In genomic region chr19:796692-797527, GRCh38 we compare ENCODE assay signal across 8 cellular contexts. TPM values are rescaled to one million over a fixed set of nuclear protein-coding genes. Genes with fewer than 3 reads are reported as not detected.
DNase-seq lines count a peak whose midpoint lies in the region; ATAC-seq, FAIRE-seq and TF ChIP-seq lines count a peak whose summit lies in the region.

Gene PTBP1, plus strand, starts transcription at chr19:797452. Its CDS starts 46 bp downstream, at chr19:797498.

- H3K9me3 Mint-ChIP-seq in activated CD8-positive, alpha-beta memory T cell treated with anti-CD3 and anti-CD28 coated beads, Interleukin-2, amount 10 ng/mL, durations not matched to agents 7 days and 5 days (ENCODE audit: low read depth), result no peaks in the 10 kb centered on the region
- H3K9me3 Mint-ChIP-seq in memory B cell, result no peaks in the 10 kb centered on the region

- peak within 1 kb of the TSS; percentile 81 for H3K27ac Mint-ChIP-seq in activated CD8-positive, alpha-beta memory T cell treated with anti-CD3 and anti-CD28 coated beads, Interleukin-2, amount 10 ng/mL, durations not matched to agents 7 days and 5 days
- H3K27ac Mint-ChIP-seq in memory B cell, result peak within 1 kb of the TSS; percentile 86

- H3K4me1 ChIP-seq in NT2/D1 (ENCODE audit: insufficient read depth, insufficient read length) (peaks cover 29% of the 10 kb centered on the region), H1 (replicated peaks in 1 of 4; ENCODE audit: control insufficient read depth in 3 of 4, insufficient read depth in 4 of 4, low read length in 3 of 4) (peaks cover 0 to 32% (median 23%) of the 10 kb centered on the region in 4 experiments; a peak in 6 of 7 replicates)

- no peak for TF ChIP-seq RAD21 in H1 (IDR thresholded peaks at IDR 0.05 in 1 of 2, conservative IDR thresholded peaks at IDR 0.05 in 1 of 2; ENCODE audit: low read depth in 2 of 2, low read length in 2 of 2)

- no peaks in the 10 kb centered on the region for H3K27me3 ChIP-seq in NT2/D1 (ENCODE audit: insufficient read depth, insufficient read length)
- H3K27me3 ChIP-seq in H1 (replicated peaks in 1 of 4; ENCODE audit: control insufficient read depth in 3 of 4, extremely low read depth in 1 of 4, insufficient read depth in 3 of 4, low read length in 3 of 4), result no peaks in the 10 kb centered on the region

- H3K79me1 ChIP-seq in H1 (ENCODE audit: low read depth, low read length), result no peaks in the 10 kb centered on the region

- peak in 1 of 2 experiments; percentile 96; a peak in 2 of 3 replicates for TF ChIP-seq POLR2A in H1 (IDR thresholded peaks at IDR 0.05; ENCODE audit: control extremely low read depth in 1 of 2, low read depth in 2 of 2, low read length in 2 of 2)

- H4K5ac ChIP-seq in H1 (ENCODE audit: insufficient read length, low read depth, low read length), result peak within 1 kb of the TSS; percentile 34

- peak within 1 kb of the TSS; percentile 88 for H3K18ac ChIP-seq in H1 (ENCODE audit: extremely low read depth, low read length)

- H3K4ac ChIP-seq in H1 (replicated peaks; ENCODE audit: insufficient read length, low read depth, low read length), result peak within 1 kb of the TSS; percentile 94

- peak within 1 kb of the TSS; percentile 96 for H4K8ac ChIP-seq in H1 (ENCODE audit: extremely low read depth, insufficient read depth, low read length)

- H3K23ac ChIP-seq in H1 (ENCODE audit: insufficient read length), result no peak within 1 kb of the TSS

- POLR2A ChIA-PET in H1 (lab: Charles Lee; ENCODE audit: partially characterized antibody), result interaction anchor here (0.7 to 16.9 kb wide), 18 partner anchors 7 to 159 kb away, joined by 3 to 277 read pairs (median 6); partner anchors contain the start of genes AZU1, PLPPR3 and RNF126

- H3K23me2 ChIP-seq in H1 (ENCODE audit: low read depth, low read length), result peaks cover 10% of the 10 kb centered on the region; the same call in 1 of the 2 replicates

- peak within 1 kb of the TSS; percentile 72 for H2BK120ac ChIP-seq in H1 (replicated peaks; ENCODE audit: low read depth, low read length)

- no peak within 1 kb of the TSS for H2BK20ac ChIP-seq in H1 (ENCODE audit: low read length)

- H3K4me1 Mint-ChIP-seq in activated CD8-positive, alpha-beta memory T cell treated with anti-CD3 and anti-CD28 coated beads, Interleukin-2, amount 10 ng/mL, durations not matched to agents 7 days and 5 days, result peaks cover 24% of the 10 kb centered on the region
- H3K4me1 Mint-ChIP-seq in memory B cell, result peaks cover 20% of the 10 kb centered on the region

- peak; percentile 74 for ATAC-seq in GM21381 (IDR thresholded peaks at IDR 0.05; ENCODE audit: unreplicated experiment)
- peak; percentile 85 for ATAC-seq in activated CD8-positive, alpha-beta memory T cell treated with anti-CD3 and anti-CD28 coated beads, Interleukin-2, amount 10 ng/mL, durations not matched to agents 7 days and 5 days
- ATAC-seq in memory B cell (ENCODE audit: low read depth), result peak; percentile 82

- peak within 1 kb of the TSS; percentile 75 for H3K27ac ChIP-seq in H1 (ENCODE audit: low read depth, low read length)

- H2BK5ac ChIP-seq in H1 (ENCODE audit: low read depth, low read length), result peak within 1 kb of the TSS; percentile 71

- CTCF ChIA-PET in activated CD8-positive, alpha-beta memory T cell treated with anti-CD3 and anti-CD28 coated beads, Interleukin-2, amount 10 ng/mL, durations not matched to agents 7 days and 5 days (lab: Charles Lee), result interaction anchor here (0.6 to 1.6 kb wide), 4 partner anchors 21 to 285 kb away, joined by 3 read pairs; no protein-coding TSS in a partner anchor
- CTCF ChIA-PET in H1 (lab: Charles Lee; ENCODE audit: partially characterized antibody), result no interaction called here

- peaks cover 30 to 32% of the 10 kb centered on the region in 2 experiments for H4K20me1 ChIP-seq in H1 (replicated peaks in 1 of 2; ENCODE audit: control insufficient read depth in 1 of 2, insufficient read depth in 2 of 2, low read length in 2 of 2)

- no peak within 1 kb of the TSS for H2BK12ac ChIP-seq in H1 (ENCODE audit: low read depth, low read length)

- WGBS in H1 (ENCODE audit: extremely low coverage in 1 of 2, insufficient coverage in 1 of 2, insufficient read length in 1 of 2, insufficient replicate concordance in 2 of 2, low coverage in 1 of 2, low lambda C conversion rate in 2 of 2, missing lambda C conversion rate in 1 of 2), 2 experiments, result 8% methylated on average over 68 of the region's 83 CpGs; no CpG with 5 or more reads in 1 of the 2 experiments

- H3K9me3 ChIP-seq in NT2/D1 (ENCODE audit: insufficient read depth, low read length) (no peaks in the 10 kb centered on the region), H1 (ENCODE audit: insufficient read depth in 2 of 2, low read depth in 1 of 2, low read length in 1 of 2) (no peaks in the 10 kb centered on the region)

- H3K4me3 Mint-ChIP-seq in activated CD8-positive, alpha-beta memory T cell treated with anti-CD3 and anti-CD28 coated beads, Interleukin-2, amount 10 ng/mL, durations not matched to agents 7 days and 5 days, result peak within 1 kb of the TSS; percentile 86
- peak within 1 kb of the TSS; percentile 92 for H3K4me3 Mint-ChIP-seq in memory B cell

- H4K91ac ChIP-seq in H1 (replicated peaks; ENCODE audit: insufficient read length, low read length), result peak within 1 kb of the TSS; percentile 91

- no peak within 1 kb of the TSS for H3K14ac ChIP-seq in H1 (ENCODE audit: insufficient read length)

- H3K4me2 ChIP-seq in H1 (ENCODE audit: insufficient read depth in 1 of 2, low read depth in 2 of 2, low read length in 2 of 2), result peak within 1 kb of the TSS; percentile 62 to 93

- H3K4me3 ChIP-seq in NT2/D1 (ENCODE audit: insufficient read length, low read depth), result peak within 1 kb of the TSS; percentile 85
- peak within 1 kb of the TSS; percentile 88 to 100 (median 96) for H3K4me3 ChIP-seq in H1 (ENCODE audit: extremely low read depth in 1 of 4, insufficient read depth in 2 of 4, low read depth in 3 of 4, low read length in 4 of 4)

- H3K36me3 Mint-ChIP-seq in activated CD8-positive, alpha-beta memory T cell treated with anti-CD3 and anti-CD28 coated beads, Interleukin-2, amount 10 ng/mL, durations not matched to agents 7 days and 5 days, result peaks cover 26% of the 10 kb centered on the region
- H3K36me3 Mint-ChIP-seq in memory B cell, result peaks cover 8% of the 10 kb centered on the region

- H3K36me3 ChIP-seq in NT2/D1 (ENCODE audit: insufficient read depth, insufficient read length, low read length) (peaks cover 38% of the 10 kb centered on the region), H1 (ENCODE audit: control insufficient read depth in 2 of 4, insufficient read depth in 4 of 4, low read length in 3 of 4) (peaks cover 0 to 20% (median 16%) of the 10 kb centered on the region in 4 experiments; a peak in 7 of 8 replicates)

- no peak within 1 kb of the TSS for H2BK15ac ChIP-seq in H1 (ENCODE audit: low read length)

- 0 out of 3 replicates have a peak, but pooled peaks of 1 of the 2 experiments have one; percentile 13 for TF ChIP-seq EP300 in H1 (IDR thresholded peaks at IDR 0.05; ENCODE audit: borderline replicate concordance in 1 of 2, low read depth in 2 of 2, low read length in 2 of 2)

- peaks cover 2% of the 10 kb centered on the region for H3K27me3 Mint-ChIP-seq in activated CD8-positive, alpha-beta memory T cell treated with anti-CD3 and anti-CD28 coated beads, Interleukin-2, amount 10 ng/mL, durations not matched to agents 7 days and 5 days
- H3K27me3 Mint-ChIP-seq in memory B cell, result no peaks in the 10 kb centered on the region

- peaks cover 40 to 41% of the 10 kb centered on the region in 2 experiments for H3K79me2 ChIP-seq in H1 (ENCODE audit: control insufficient read depth in 1 of 2, insufficient read depth in 2 of 2, low read length in 2 of 2)

- no peak within 1 kb of the TSS for H3K56ac ChIP-seq in H1 (replicated peaks; ENCODE audit: insufficient read length, low read depth, low read length)

- FAIRE-seq in H1 (lab: Jason Lieb, UNC), result peak; percentile 93

- H2AK5ac ChIP-seq in H1 (ENCODE audit: low read depth, low read length), result no peak within 1 kb of the TSS

- H3K9ac ChIP-seq in NT2/D1 (ENCODE audit: insufficient read length, low read depth), result peak within 1 kb of the TSS; percentile 94
- peak within 1 kb of the TSS; percentile 86 to 98 (median 93) for H3K9ac ChIP-seq in H1 (replicated peaks in 1 of 4; ENCODE audit: extremely low read depth in 1 of 4, low read depth in 3 of 4, low read length in 3 of 4)

- TF ChIP-seq CTCF in H1 (IDR thresholded peaks at IDR 0.05; ENCODE audit: control extremely low read depth in 1 of 3, insufficient read depth in 1 of 3, low read depth in 1 of 3, low read length in 3 of 3), result no peak

- DNase-seq in COR-L47 (lab: John Stamatoyannopoulos, UW) (peak; percentile 100), HUDEP-2 (lab: John Stamatoyannopoulos, UW; ENCODE audit: unreplicated experiment in 76 of 76) (peak in 75 of 76 experiments; percentile 97 to 100 (median 100)), NT2/D1 (ENCODE audit: low read depth, low spot score) (peak; percentile 100), H1 (ENCODE audit: low read depth in 1 of 2, low spot score in 2 of 2) (peak; percentile 96 to 100), memory B cell (ENCODE audit: low spot score in 2 of 2) (peak; percentile 95 to 98)
- DNase-seq in activated CD8-positive, alpha-beta memory T cell treated with anti-CD3 and anti-CD28 coated beads, Interleukin-2, amount 10 ng/mL, durations not matched to agents 7 days and 5 days, result peak; percentile 100
- peak; percentile 98 for DNase-seq in stimulated activated CD8-positive, alpha-beta memory T cell treated with anti-CD3 and anti-CD28 coated beads, Interleukin-12 subunit alpha, Interleukin-12 subunit beta, amount 100 ng/mL, for 24 hours (ENCODE audit: extremely low read depth)

- no peak within 1 kb of the TSS for H2AFZ ChIP-seq in H1 (ENCODE audit: low read length)

TF ChIP-seq in H1, 55 proteins besides CTCF, POLR2A, EP300 and RAD21 (continues in another document):
- peak; percentile 79 for TF ChIP-seq SAP30 (IDR thresholded peaks at IDR 0.05; ENCODE audit: insufficient read depth, insufficient replicate concordance, low read length)
- no peak for TF ChIP-seq SUZ12 (IDR thresholded peaks at IDR 0.05; ENCODE audit: low read length)
- TF ChIP-seq CREB1 (IDR thresholded peaks at IDR 0.05), result peak; percentile 69
- TF ChIP-seq NRF1 (IDR thresholded peaks at IDR 0.05; ENCODE audit: low read depth, low read length), result no peak
- TF ChIP-seq EZH2 (IDR thresholded peaks at IDR 0.05; ENCODE audit: low read depth, low read length, severe bottlenecking), result no peak

RNA-seq across cellular contexts. Expression of gene PTBP1, which starts in this region (rescaled TPM):
- total RNA-seq in activated CD8-positive, alpha-beta memory T cell treated with anti-CD3 and anti-CD28 coated beads, Interleukin-2, amount 10 ng/mL, durations not matched to agents 7 days and 5 days, result 100 to 1,000 TPM; 481 to 631 TPM
- total RNA-seq in H1 (2021; fragmentation: NEBNext Ultra II Directional; extraction: Animal tissue kit (Norgen Biotek cat#: 25700)), result 873 and 888 TPM in 2 replicates
- 528 and 645 TPM in 2 replicates for polyA plus RNA-seq in H1 (2011; rRNA removed)
- 260 TPM for polyA plus RNA-seq in H1 (2011; cell fraction: cytosol; rRNA removed)
- polyA plus RNA-seq in H1 (2011; cell fraction: nucleus; rRNA removed), result 826 TPM
- 649 to 848 TPM (median 690 TPM) in 4 replicates for polyA plus RNA-seq in H1 (2012, experiment 1 of 2)
- polyA plus RNA-seq in H1 (2012, experiment 2 of 2), result 847 TPM
- polyA plus RNA-seq in H1 (2013, experiment 1 of 2), result 606 TPM
- polyA plus RNA-seq in H1 (2013, experiment 2 of 2), result 550 TPM
- polyA minus RNA-seq in H1 (2011; rRNA and poly(A)+ RNA removed), result 439 and 460 TPM in 2 replicates
- 362 TPM for polyA minus RNA-seq in H1 (2011; cell fraction: cytosol; rRNA and poly(A)+ RNA removed)
- polyA minus RNA-seq in H1 (2011; cell fraction: nucleus; rRNA and poly(A)+ RNA removed), result 312 TPM

Comparison
In these comparisons a context has a peak if more than half of its experiments do, and no peak if none do; other contexts are left out.
1. Peak in every context shown above with its lines: DNase-seq, ATAC-seq, H3K4me3 ChIP-seq and H3K27ac ChIP-seq.